In genomic region chr16:67329901-67330300, GRCh38 we compare ENCODE assay signal across 22 cellular contexts. TPM values are rescaled to one million over a fixed set of nuclear protein-coding genes. Genes with fewer than 3 reads are reported as not detected.
"Had no signal": no experiment of that assay in that cellular context is flagged by ENCODE, and none has a peak within 500 bp of the region (broad histone marks: within the 10 kb centered on the region; RNA-seq: fewer than 3 reads in every experiment).

No MANE protein-coding gene starts in this region.

- ATAC-seq: activated CD8-positive, alpha-beta T cell treated with anti-CD3 and anti-CD28 coated beads for 36 hours; activated T-helper 17 cell treated with anti-CD3 and anti-CD28 coated beads, Interleukin-2, amount 50 U/mL, for 72 hours; body of pancreas; foreskin keratinocyte; left lung had no signal

- H3K9me3 ChIP-seq: body of pancreas, tibial artery had no signal

- DNase-seq: activated B cell treated with CpG ODN at 0.5 μM for 24 hours; activated CD4-positive, alpha-beta T cell treated with anti-CD3 and anti-CD28 coated beads for 48 hours; activated CD8-positive, alpha-beta T cell treated with anti-CD3 and anti-CD28 coated beads for 36 hours; activated naive CD4-positive, alpha-beta T cell; activated T-cell treated with anti-CD3 and anti-CD28 coated beads, Interleukin-2, amount 50 U/mL, for 1 hour; body of pancreas; caudate nucleus; hippocampal formation; islet precursor cell; left lung; stimulated activated CD4-positive, alpha-beta T cell treated with anti-CD3 and anti-CD28 coated beads, Interleukin-2, amount 100 ng/mL, for 24 hours; stimulated activated naive CD4-positive, alpha-beta T cell treated with Interleukin-2 at 50 U/mL for 16 hours; substantia nigra; T-helper 1 cell; T-helper 9 cell; tibial artery had no signal

- H3K27me3 ChIP-seq: body of pancreas had no signal

- H3K9me3 Mint-ChIP-seq: activated T-helper 17 cell treated with anti-CD3 and anti-CD28 coated beads, Interleukin-2, amount 50 U/mL, for 72 hours; neural crest cell had no signal

- H3K36me3 ChIP-seq: left lung, tibial artery had no signal

- H3K27ac ChIP-seq: body of pancreas, foreskin keratinocyte, left lung, tibial artery had no signal

- H3K4me3 ChIP-seq: body of pancreas, left lung, tibial artery had no signal

- H3K27ac Mint-ChIP-seq: activated B cell treated with CpG ODN at 0.5 μM for 24 hours; activated CD8-positive, alpha-beta T cell treated with anti-CD3 and anti-CD28 coated beads for 36 hours; activated T-helper 17 cell treated with anti-CD3 and anti-CD28 coated beads, Interleukin-2, amount 50 U/mL, for 72 hours had no signal

- H3K4me1 ChIP-seq: foreskin keratinocyte had no signal

- H3K4me3 Mint-ChIP-seq: activated B cell treated with CpG ODN at 0.5 μM for 24 hours; activated CD8-positive, alpha-beta T cell treated with anti-CD3 and anti-CD28 coated beads for 36 hours; activated T-helper 17 cell treated with anti-CD3 and anti-CD28 coated beads, Interleukin-2, amount 50 U/mL, for 72 hours; neural crest cell had no signal

RNA-seq across cellular contexts. Expression of gene LRRC36, which starts 3.3 kb away (rescaled TPM):
- total RNA-seq: foreskin keratinocyte, lung microvascular endothelial cell, myocyte had no signal

RNA-seq across cellular contexts. Expression of gene KCTD19, which starts 3.4 kb away (rescaled TPM):
- total RNA-seq: activated B cell treated with CpG ODN at 0.5 μM for 24 hours, foreskin keratinocyte, lung microvascular endothelial cell, myocyte, posterior vena cava had no signal
